21 cellular contexts compared by ENCODE assay signal in the genomic region with DNA sequence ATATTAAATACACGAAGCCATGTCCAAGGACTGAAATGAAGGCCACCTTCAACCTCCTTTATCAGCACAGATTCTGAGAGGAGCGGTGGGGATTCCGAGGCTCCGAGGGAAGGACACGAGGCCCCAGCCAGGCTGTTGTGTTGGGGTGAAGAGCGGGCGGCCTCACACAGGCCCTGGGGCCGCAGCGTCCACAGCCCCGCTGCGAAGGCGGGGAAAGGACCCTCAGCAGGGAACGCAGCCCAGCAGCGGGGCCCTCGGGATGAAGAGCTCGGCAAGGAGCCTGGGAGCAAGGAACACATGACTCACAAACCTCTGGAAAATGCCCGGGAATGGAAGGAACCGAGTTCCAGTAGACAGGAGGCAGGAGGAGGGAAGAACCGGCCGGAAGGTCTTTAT.
"Had no signal": no experiment of that assay in that cellular context is flagged by ENCODE, and none has a peak within 500 bp of the region (broad histone marks: within the 10 kb centered on the region; RNA-seq: fewer than 3 reads in every experiment).

No MANE protein-coding gene starts in this region.

- H3K27me3 ChIP-seq: adrenal gland had no signal

- ATAC-seq: activated T-helper 17 cell treated with anti-CD3 and anti-CD28 coated beads, Interleukin-2, amount 50 U/mL, for 72 hours; T-helper 17 cell; WTC11 had no signal

- H3K4me1 ChIP-seq: adrenal gland had no signal

- DNase-seq: activated CD4-positive, alpha-beta T cell treated with anti-CD3 and anti-CD28 coated beads for 48 hours; activated CD4-positive, alpha-beta T cell treated with anti-CD3 and anti-CD28 coated beads, Interleukin-2, amount 50 U/mL, for 4 hours; activated CD4-positive, CD25-positive, alpha-beta regulatory T cell treated with anti-CD3 and anti-CD28 coated beads, Interleukin-2, amount 50 U/mL, for 72 hours; activated CD8-positive, alpha-beta memory T cell treated with anti-CD3 and anti-CD28 coated beads for 24 hours; activated gamma-delta T cell; activated naive CD4-positive, alpha-beta T cell treated with anti-CD3 and anti-CD28 coated beads for 36 hours; activated T-cell treated with anti-CD3 and anti-CD28 coated beads for 4 hours; adrenal gland; anterior cingulate cortex; cerebellar nuclear complex; KBM-7; NCI-H1092; NCI-H1417; NCI-H2029; NCI-H510A treated with DMSO at 0.1 percent for 48 hours; SIG-M5; T-helper 17 cell; T-helper 9 cell had no signal

- H3K27ac Mint-ChIP-seq: activated naive CD4-positive, alpha-beta T cell treated with anti-CD3 and anti-CD28 coated beads for 36 hours; activated naive CD8-positive, alpha-beta T cell; activated T-helper 17 cell treated with anti-CD3 and anti-CD28 coated beads, Interleukin-2, amount 50 U/mL, for 72 hours; T-helper 17 cell had no signal

- H3K4me3 ChIP-seq: adrenal gland had no signal

- H3K27me3 Mint-ChIP-seq: activated naive CD8-positive, alpha-beta T cell; activated T-helper 17 cell treated with anti-CD3 and anti-CD28 coated beads, Interleukin-2, amount 50 U/mL, for 72 hours; T-helper 17 cell had no signal

- H3K4me1 Mint-ChIP-seq: activated T-helper 17 cell treated with anti-CD3 and anti-CD28 coated beads, Interleukin-2, amount 50 U/mL, for 72 hours; WTC11 had no signal

- H3K9me3 ChIP-seq: adrenal gland had no signal

- H3K4me3 Mint-ChIP-seq: activated naive CD4-positive, alpha-beta T cell treated with anti-CD3 and anti-CD28 coated beads for 36 hours; activated naive CD8-positive, alpha-beta T cell; activated T-helper 17 cell treated with anti-CD3 and anti-CD28 coated beads, Interleukin-2, amount 50 U/mL, for 72 hours; T-helper 17 cell; WTC11 had no signal

- H3K36me3 ChIP-seq: adrenal gland had no signal

- H3K9me3 Mint-ChIP-seq: activated T-helper 17 cell treated with anti-CD3 and anti-CD28 coated beads, Interleukin-2, amount 50 U/mL, for 72 hours had no signal
